Comparison of ENCODE assay signal across 18 cellular contexts in genomic region chr5:8349855-8350254, GRCh38.
DNase-seq lines count a peak whose midpoint lies in the region; ATAC-seq and TF ChIP-seq lines count a peak whose summit lies in the region.
"Had no signal": no experiment of that assay in that cellular context is flagged by ENCODE, and none has a peak within 500 bp of the region (broad histone marks: within the 10 kb centered on the region; RNA-seq: fewer than 3 reads in every experiment).

No MANE protein-coding gene starts in this region.

- DNase-seq in GM06990 (ENCODE audit: extremely low read depth, insufficient read length) (peak; percentile 37), NCI-H774 (lab: John Stamatoyannopoulos, UW) (no peak), posterior cingulate gyrus (no peak), BE2C (no peak), COLO668 (lab: John Stamatoyannopoulos, UW; ENCODE audit: unreplicated experiment) (no peak)
- DNase-seq: ACHN; activated CD8-positive, alpha-beta memory T cell treated with anti-CD3 and anti-CD28 coated beads for 24 hours; adrenal gland; effector memory CD4-positive, alpha-beta T cell; heart right ventricle; NCI-H524; stimulated activated CD4-positive, alpha-beta T cell treated with anti-CD3 and anti-CD28 coated beads, Interleukin-4, amount 100 ng/mL, for 1 hour had no signal

- H3K27me3 ChIP-seq in GM06990 (replicated peaks; ENCODE audit: control insufficient read depth, insufficient read depth, low read length) = no peaks in the 10 kb centered on the region
- H3K27me3 ChIP-seq in BE2C = no peaks in the 10 kb centered on the region
- H3K27me3 ChIP-seq: adrenal gland, heart right ventricle had no signal

- ATAC-seq in GM19372 (IDR thresholded peaks at IDR 0.05; ENCODE audit: low read depth, unreplicated experiment) = peak; percentile 97
- peak; percentile 95 for ATAC-seq in HG02759 (IDR thresholded peaks at IDR 0.05; ENCODE audit: unreplicated experiment)
- peak; percentile 97 for ATAC-seq in HG03457 (IDR thresholded peaks at IDR 0.05; ENCODE audit: unreplicated experiment)
- ATAC-seq: heart right ventricle had no signal

- intact Hi-C loops in posterior cingulate gyrus (cut with DNase I) = no loop called here

- TF ChIP-seq CTCF in GM06990 (IDR thresholded peaks at IDR 0.05; ENCODE audit: insufficient read depth, low read length, poor library complexity, severe bottlenecking) (no peak), BE2C (IDR thresholded peaks at IDR 0.05; ENCODE audit: low read depth, low read length) (no peak)

- H3K4me3 ChIP-seq in GM06990 (replicated peaks; ENCODE audit: low read depth, low read length) = no peak overlapping the region
- no peak overlapping the region for H3K4me3 ChIP-seq in BE2C (ENCODE audit: low read depth, low read length)
- H3K4me3 ChIP-seq: adrenal gland, HAP-1, heart right ventricle, prostate gland, SK-N-MC had no signal

- H3K36me3 ChIP-seq in GM06990 (ENCODE audit: control insufficient read depth, insufficient read depth, low read length) = no peaks in the 10 kb centered on the region
- H3K36me3 ChIP-seq in BE2C = no peaks in the 10 kb centered on the region
- H3K36me3 ChIP-seq: adrenal gland, HAP-1, heart right ventricle, prostate gland had no signal

- H3K4me1 ChIP-seq in BE2C = no peaks in the 10 kb centered on the region
- H3K4me1 ChIP-seq: adrenal gland, HAP-1, heart right ventricle, prostate gland had no signal

- no peaks in the 10 kb centered on the region for H3K9me3 ChIP-seq in BE2C
- H3K9me3 ChIP-seq: adrenal gland, HAP-1, prostate gland had no signal
